ENCODE assay signal across 1 cellular context in genomic region chr10:100185364-100186252, GRCh38.
TF ChIP-seq lines count a peak whose summit lies in the region.

ERLIN1 (minus strand) TSS chr10:100186029; CDS start chr10:100185626, 403 bp downstream.

TF ChIP-seq in GM12878, 131 proteins besides CTCF, POLR2A, EP300 and RAD21 (continued from another document and continues in another):
- TF ChIP-seq ZBTB33 (IDR thresholded peaks at IDR 0.05) (no peak), NR2C1 (IDR thresholded peaks at IDR 0.05) (peak; percentile 43; the same call in 1 of the 2 replicates), NR2F1 (conservative IDR thresholded peaks at IDR 0.05) (peak; percentile 84), TAF1 (IDR thresholded peaks at IDR 0.05; ENCODE audit: borderline replicate concordance, low read depth, low read length) (peak; percentile 74; the same call in 1 of the 2 replicates), HDGF (IDR thresholded peaks at IDR 0.05) (peak; percentile 13; the same call in 1 of the 2 replicates), MAX (IDR thresholded peaks at IDR 0.05; ENCODE audit: low read depth, low read length) (peak; percentile 91), NFIC (IDR thresholded peaks at IDR 0.05; ENCODE audit: low read depth, low read length) (peak; percentile 52; the same call in 1 of the 2 replicates), HCFC1 (IDR thresholded peaks at IDR 0.05; ENCODE audit: low read length) (peak; percentile 41; the same call in 1 of the 2 replicates), PBX3 (IDR thresholded peaks at IDR 0.05; ENCODE audit: insufficient replicate concordance, low read depth, low read length) (peak; percentile 61), CBX3 (IDR thresholded peaks at IDR 0.05; ENCODE audit: borderline replicate concordance, low read depth) (no peak), ESRRA (IDR thresholded peaks at IDR 0.05; ENCODE audit: low read length) (0 out of 2 replicates have a peak, but pooled peaks have one; percentile 4), YY1 (IDR thresholded peaks at IDR 0.05; ENCODE audit: low read depth, low read length) (0 out of 2 replicates have a peak, but pooled peaks have one; percentile 11), USF1 (IDR thresholded peaks at IDR 0.05; ENCODE audit: borderline replicate concordance, extremely low read length, insufficient read depth, low read depth, low read length) (peak; percentile 57), ATF3 (IDR thresholded peaks at IDR 0.05; ENCODE audit: borderline replicate concordance, extremely low read depth, low read depth, low read length) (no peak), MTA2 (IDR thresholded peaks at IDR 0.05; ENCODE audit: low read depth) (no peak), ZSCAN29 (IDR thresholded peaks at IDR 0.05) (peak; percentile 85; the same call in 1 of the 2 replicates), IRF4 (IDR thresholded peaks at IDR 0.05; ENCODE audit: low read depth, low read length) (no peak), PML (IDR thresholded peaks at IDR 0.05; ENCODE audit: low read length) (peak; percentile 84; the same call in 1 of the 2 replicates), SRF (IDR thresholded peaks at IDR 0.05; ENCODE audit: low read depth in 2 of 2, low read length in 2 of 2) (0 out of 4 replicates have a peak, but pooled peaks of 1 of the 2 experiments have one; percentile 7), EZH2 (IDR thresholded peaks at IDR 0.05; ENCODE audit: borderline replicate concordance, control insufficient read depth, low read depth, low read length) (no peak), HDAC2 (IDR thresholded peaks at IDR 0.05) (no peak), NFXL1 (IDR thresholded peaks at IDR 0.05; ENCODE audit: borderline replicate concordance) (0 out of 2 replicates have a peak, but pooled peaks have one; percentile 34), ZNF592 (IDR thresholded peaks at IDR 0.05) (0 out of 2 replicates have a peak, but pooled peaks have one; percentile 47), POLR2AphosphoS2 (IDR thresholded peaks at IDR 0.05; ENCODE audit: low read depth, low read length) (peak; percentile 42; the same call in 1 of the 2 replicates), MLLT1 (IDR thresholded peaks at IDR 0.05) (no peak; the same call in 1 of the 2 replicates), LARP7 (IDR thresholded peaks at IDR 0.05) (peak; percentile 86), TBL1XR1 (IDR thresholded peaks at IDR 0.05; ENCODE audit: low read depth, low read length) (no peak), CHD4 (IDR thresholded peaks at IDR 0.05) (no peak), EED (IDR thresholded peaks at IDR 0.05; ENCODE audit: low read depth) (peak; percentile 63; the same call in 1 of the 2 replicates), BCLAF1 (IDR thresholded peaks at IDR 0.05) (peak; percentile 27; the same call in 1 of the 2 replicates), ZNF217 (IDR thresholded peaks at IDR 0.05) (0 out of 2 replicates have a peak, but pooled peaks have one; percentile 30), SMARCA5 (IDR thresholded peaks at IDR 0.05) (peak; percentile 85; the same call in 1 of the 2 replicates), ZNF207 (IDR thresholded peaks at IDR 0.05; ENCODE audit: borderline replicate concordance) (peak; percentile 96), RELA (IDR thresholded peaks at IDR 0.05; ENCODE audit: borderline replicate concordance, partially characterized antibody) (peak; percentile 27), ZBED1 (IDR thresholded peaks at IDR 0.05; ENCODE audit: borderline replicate concordance) (peak; percentile 11; the same call in 1 of the 2 replicates), RFX5 (IDR thresholded peaks at IDR 0.05; ENCODE audit: low read depth, low read length) (no peak), YBX1 (IDR thresholded peaks at IDR 0.05) (no peak), CREB1 (IDR thresholded peaks at IDR 0.05; ENCODE audit: low read depth) (peak; percentile 72; the same call in 1 of the 2 replicates), BHLHE40 (IDR thresholded peaks at IDR 0.05; ENCODE audit: borderline replicate concordance in 1 of 2, low read depth in 2 of 2, low read length in 1 of 2) (peak; percentile 100), POLR2AphosphoS5 (IDR thresholded peaks at IDR 0.05; ENCODE audit: low read length) (peak; percentile 82), RB1 (IDR thresholded peaks at IDR 0.05; ENCODE audit: borderline replicate concordance) (peak; percentile 95; the same call in 1 of the 2 replicates), ZBTB11 (CRISPR knock-in tag; IDR thresholded peaks at IDR 0.05) (no peak), JUNB (IDR thresholded peaks at IDR 0.05) (no peak)
